In genomic region chr3:169389211-169389924, GRCh38 we compare ENCODE assay signal across 22 cellular contexts.
A peak's percentile ranks its signal among the peaks of the same experiment; 100 is the strongest.
DNase-seq lines count a peak whose midpoint lies in the region; ATAC-seq and TF ChIP-seq lines count a peak whose summit lies in the region.
"Had no signal": no experiment of that assay in that cellular context is flagged by ENCODE, and none has a peak within 500 bp of the region (broad histone marks: within the 10 kb centered on the region; RNA-seq: fewer than 3 reads in every experiment).

No MANE protein-coding gene starts in this region.

- H3K27me3 Mint-ChIP-seq in endothelial cell (ENCODE audit: unreplicated experiment): no peaks in the 10 kb centered on the region

- WGBS in right cardiac atrium: 72% methylated on average over 4 of the region's 4 CpGs

- no peaks in the 10 kb centered on the region for H3K36me3 Mint-ChIP-seq in endothelial cell (ENCODE audit: low read depth, unreplicated experiment)

- H3K4me1 ChIP-seq in right cardiac atrium (ENCODE audit: control insufficient read depth, insufficient read depth, low read length) (no peaks in the 10 kb centered on the region), mucosa of stomach (ENCODE audit: control insufficient read depth, insufficient read depth, low read length) (peaks cover 42% of the 10 kb centered on the region)
- H3K4me1 ChIP-seq in effector memory CD4-positive, alpha-beta T cell (ENCODE audit: control insufficient read depth, insufficient read depth, low read length, poor library complexity, severe bottlenecking): no peaks in the 10 kb centered on the region
- H3K4me1 ChIP-seq: A549, testis had no signal

- DNase-seq in right cardiac atrium (no peak), Right ventricle myocardium superior (no peak), endothelial cell (ENCODE audit: low spot score) (no peak), HuH-7 (ENCODE audit: low spot score) (no peak), caudate nucleus (lab: John Stamatoyannopoulos, UW) (no peak)
- DNase-seq in effector memory CD4-positive, alpha-beta T cell: no peak
- DNase-seq: activated CD4-positive, alpha-beta T cell treated with anti-CD3 and anti-CD28 coated beads, Interleukin-2, amount 50 U/mL, for 4 hours; activated naive CD4-positive, alpha-beta T cell; activated T-cell treated with anti-CD3 and anti-CD28 coated beads for 4 hours; HCEC 1CT; islet precursor cell; KG1; NCI-H1092; NCI-H2107; NCI-H748 treated with DMSO at 0.1 percent for 48 hours; occipital lobe; SK-N-SH; testis had no signal

- no peaks in the 10 kb centered on the region for H3K9me3 Mint-ChIP-seq in endothelial cell (ENCODE audit: unreplicated experiment)

- intact Hi-C loops in right cardiac atrium (cut with DNase I): no loop called here
- intact Hi-C loops in Right ventricle myocardium superior (cut with DNase I): no loop called here

- H3K9me3 ChIP-seq in right cardiac atrium (ENCODE audit: control insufficient read depth, low read length): no peaks in the 10 kb centered on the region
- H3K9me3 ChIP-seq in mucosa of stomach (ENCODE audit: control insufficient read depth, low read length): no peaks in the 10 kb centered on the region
- H3K9me3 ChIP-seq in effector memory CD4-positive, alpha-beta T cell (ENCODE audit: control insufficient read depth, low read length): no peaks in the 10 kb centered on the region
- H3K9me3 ChIP-seq: A549, SK-N-SH, testis had no signal

- peaks cover 26% of the 10 kb centered on the region for H3K4me1 Mint-ChIP-seq in endothelial cell (ENCODE audit: unreplicated experiment)

- ATAC-seq in right cardiac atrium (peak; percentile 41 to 67), Right ventricle myocardium superior (ENCODE audit: poor library complexity) (no peak), HG03045 (IDR thresholded peaks at IDR 0.05; ENCODE audit: unreplicated experiment) (no peak)

- peak overlapping the region; percentile 9 for H3K9ac ChIP-seq in mucosa of stomach (ENCODE audit: low read length)
- H3K9ac ChIP-seq: SK-N-SH had no signal

- H3K4me3 Mint-ChIP-seq in endothelial cell (ENCODE audit: unreplicated experiment): no peak overlapping the region

- no peaks in the 10 kb centered on the region for H3K27me3 ChIP-seq in right cardiac atrium (ENCODE audit: control insufficient read depth, insufficient read depth)
- no peaks in the 10 kb centered on the region for H3K27me3 ChIP-seq in mucosa of stomach (ENCODE audit: control insufficient read depth, insufficient read depth, low read length)
- no peaks in the 10 kb centered on the region for H3K27me3 ChIP-seq in effector memory CD4-positive, alpha-beta T cell (replicated peaks; ENCODE audit: control insufficient read depth, insufficient read depth, low read length, poor library complexity, severe bottlenecking)
- H3K27me3 ChIP-seq: testis had no signal

- H3K4me3 ChIP-seq in right cardiac atrium (ENCODE audit: low read length) (no peak overlapping the region), mucosa of stomach (ENCODE audit: low read length) (peak overlapping the region; percentile 27)
- H3K4me3 ChIP-seq in effector memory CD4-positive, alpha-beta T cell (ENCODE audit: insufficient read depth, low read depth, low read length, poor library complexity, severe bottlenecking): no peak overlapping the region
- H3K4me3 ChIP-seq: A549, testis had no signal

- H3K36me3 ChIP-seq in mucosa of stomach (ENCODE audit: control insufficient read depth, insufficient read depth, low read length): no peaks in the 10 kb centered on the region
- no peaks in the 10 kb centered on the region for H3K36me3 ChIP-seq in effector memory CD4-positive, alpha-beta T cell (ENCODE audit: control insufficient read depth, insufficient read depth, low read length)

- peak overlapping the region; percentile 49 for H3K27ac Mint-ChIP-seq in endothelial cell (ENCODE audit: unreplicated experiment)

- no peak overlapping the region for H3K27ac ChIP-seq in right cardiac atrium (ENCODE audit: low read length)
- H3K27ac ChIP-seq in caudate nucleus (ENCODE audit: low read depth, low read length): no peak overlapping the region
- H3K27ac ChIP-seq in effector memory CD4-positive, alpha-beta T cell (ENCODE audit: insufficient read depth, low read length, poor library complexity, severe bottlenecking): no peak overlapping the region
- H3K27ac ChIP-seq: A549, C4-2B, testis had no signal

- TF ChIP-seq CTCF in endothelial cell (IDR thresholded peaks at IDR 0.05; ENCODE audit: unreplicated experiment): no peak

Comparison
In these comparisons a context has a peak if more than half of its experiments do, and no peak if none do; other contexts are left out.
1. ATAC-seq: peak in right cardiac atrium (2 of 2); none in Right ventricle myocardium superior (single experiment) and HG03045 (single experiment).